Comparison of ENCODE assay signal across 1 cellular context in genomic region chr2:218999021-218999880, GRCh38.
TF ChIP-seq lines count a peak whose summit lies in the region.

No MANE protein-coding gene starts in this region.

TF ChIP-seq in neural cell, 6 proteins besides CTCF, POLR2A, EP300 and RAD21 (continued from another document):
- no peak for TF ChIP-seq REST (IDR thresholded peaks at IDR 0.05; ENCODE audit: borderline replicate concordance)
- no peak for TF ChIP-seq EZH2 (IDR thresholded peaks at IDR 0.05; ENCODE audit: borderline replicate concordance, insufficient read depth, low read length, poor library complexity, severe bottlenecking)
- no peak for TF ChIP-seq MXI1 (conservative IDR thresholded peaks at IDR 0.05; ENCODE audit: poor library complexity, severe bottlenecking)
